In the genomic region with DNA sequence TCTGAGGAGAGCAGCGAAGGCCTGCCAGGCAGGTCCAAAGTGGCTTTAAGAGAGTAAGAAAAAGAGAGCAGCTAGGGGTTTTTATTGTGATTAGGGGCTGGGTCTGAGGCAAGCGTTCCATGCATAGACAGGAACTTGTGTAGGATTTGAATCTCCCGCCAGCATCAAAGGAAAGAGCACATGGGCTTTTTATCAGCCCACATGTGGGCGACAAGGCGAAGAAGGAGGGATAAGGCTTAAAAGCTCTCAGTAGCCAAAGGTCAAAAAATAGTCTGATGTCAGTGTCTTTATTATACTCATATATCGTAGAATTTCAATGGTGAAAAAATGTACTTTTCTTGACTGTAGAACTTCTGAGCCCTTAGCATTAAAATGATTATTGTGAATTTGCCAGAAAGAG, we compare ENCODE assay signal across 30 cellular contexts.
"Had no signal": no experiment of that assay in that cellular context is flagged by ENCODE, and none has a peak within 500 bp of the region (broad histone marks: within the 10 kb centered on the region; RNA-seq: fewer than 3 reads in every experiment).

No MANE protein-coding gene starts in this region.

- H3K36me3 Mint-ChIP-seq: activated naive CD4-positive, alpha-beta T cell treated with anti-CD3 and anti-CD28 coated beads, Interleukin-2, amount 10 ng/mL, durations not matched to agents 7 days and 5 days; activated naive CD4-positive, alpha-beta T cell treated with anti-CD3 and anti-CD28 coated beads, Interleukin-2, amount 50 U/mL, for 72 hours; activated naive CD8-positive, alpha-beta T cell treated with anti-CD3 and anti-CD28 coated beads, Interleukin-2, amount 10 ng/mL, durations not matched to agents 7 days and 5 days; brain; WTC11 had no signal

- H3K9me3 Mint-ChIP-seq: activated CD4-positive, alpha-beta memory T cell treated with anti-CD3 and anti-CD28 coated beads, Interleukin-2, amount 10 ng/mL, durations not matched to agents 7 days and 5 days; activated CD4-positive, alpha-beta T cell treated with anti-CD3 and anti-CD28 coated beads, Interleukin-2, amount 10 ng/mL, durations not matched to agents 7 days and 5 days; activated naive CD4-positive, alpha-beta T cell treated with anti-CD3 and anti-CD28 coated beads, Interleukin-2, amount 10 ng/mL, durations not matched to agents 7 days and 5 days; activated naive CD4-positive, alpha-beta T cell treated with anti-CD3 and anti-CD28 coated beads, Interleukin-2, amount 50 U/mL, for 72 hours; activated naive CD8-positive, alpha-beta T cell treated with anti-CD3 and anti-CD28 coated beads, Interleukin-2, amount 10 ng/mL, durations not matched to agents 7 days and 5 days; activated T-cell treated with anti-CD3 and anti-CD28 coated beads, Interleukin-2, amount 50 U/mL, for 24 hours; endodermal cell; WTC11 had no signal

- H3K27ac Mint-ChIP-seq: activated CD4-positive, alpha-beta memory T cell treated with anti-CD3 and anti-CD28 coated beads, Interleukin-2, amount 10 ng/mL, durations not matched to agents 7 days and 5 days; activated CD4-positive, alpha-beta T cell treated with anti-CD3 and anti-CD28 coated beads, Interleukin-2, amount 10 ng/mL, durations not matched to agents 7 days and 5 days; activated naive CD4-positive, alpha-beta T cell treated with anti-CD3 and anti-CD28 coated beads, Interleukin-2, amount 10 ng/mL, durations not matched to agents 7 days and 5 days; activated naive CD4-positive, alpha-beta T cell treated with anti-CD3 and anti-CD28 coated beads, Interleukin-2, amount 50 U/mL, for 72 hours; activated naive CD8-positive, alpha-beta T cell treated with anti-CD3 and anti-CD28 coated beads, Interleukin-2, amount 10 ng/mL, durations not matched to agents 7 days and 5 days; activated T-cell treated with anti-CD3 and anti-CD28 coated beads, Interleukin-2, amount 50 U/mL, for 24 hours; activated T-cell treated with anti-CD3 and anti-CD28 coated beads, Interleukin-2, amount 50 U/mL, for 72 hours; brain; dendritic cell treated with granulocyte-macrophage colony-stimulating factor and Interleukin-4, amounts not matched to agents 40 ng/mL and 50 ng/mL, for 4 days; endodermal cell; WTC11 had no signal

- H3K4me3 Mint-ChIP-seq: activated CD4-positive, alpha-beta memory T cell treated with anti-CD3 and anti-CD28 coated beads, Interleukin-2, amount 10 ng/mL, durations not matched to agents 7 days and 5 days; activated CD4-positive, alpha-beta T cell treated with anti-CD3 and anti-CD28 coated beads, Interleukin-2, amount 10 ng/mL, durations not matched to agents 7 days and 5 days; activated naive CD4-positive, alpha-beta T cell treated with anti-CD3 and anti-CD28 coated beads, Interleukin-2, amount 10 ng/mL, durations not matched to agents 7 days and 5 days; activated naive CD8-positive, alpha-beta T cell treated with anti-CD3 and anti-CD28 coated beads, Interleukin-2, amount 10 ng/mL, durations not matched to agents 7 days and 5 days; activated T-cell treated with anti-CD3 and anti-CD28 coated beads, Interleukin-2, amount 50 U/mL, for 24 hours; activated T-cell treated with anti-CD3 and anti-CD28 coated beads, Interleukin-2, amount 50 U/mL, for 72 hours; brain; dendritic cell treated with granulocyte-macrophage colony-stimulating factor and Interleukin-4, amounts not matched to agents 40 ng/mL and 50 ng/mL, for 4 days; endodermal cell; WTC11 had no signal

- H3K9me3 ChIP-seq: ascending aorta, breast epithelium, colonic mucosa had no signal

- H3K27me3 ChIP-seq: ascending aorta, breast epithelium, cardiac muscle cell, colonic mucosa, dorsolateral prefrontal cortex had no signal

- H3K4me1 ChIP-seq: ascending aorta, breast epithelium, colonic mucosa had no signal

- H3K36me3 ChIP-seq: ascending aorta, breast epithelium, cardiac muscle cell, colonic mucosa had no signal

- ATAC-seq: activated naive CD4-positive, alpha-beta T cell treated with anti-CD3 and anti-CD28 coated beads, Interleukin-2, amount 50 U/mL, for 72 hours; activated T-cell treated with anti-CD3 and anti-CD28 coated beads, Interleukin-2, amount 50 U/mL, for 72 hours; esophagus mucosa; WTC11 had no signal

- H3K4me3 ChIP-seq: ascending aorta, breast epithelium, cardiac muscle cell, colonic mucosa, dorsolateral prefrontal cortex had no signal

- H3K4me1 Mint-ChIP-seq: activated CD4-positive, alpha-beta memory T cell treated with anti-CD3 and anti-CD28 coated beads, Interleukin-2, amount 10 ng/mL, durations not matched to agents 7 days and 5 days; activated CD4-positive, alpha-beta T cell treated with anti-CD3 and anti-CD28 coated beads, Interleukin-2, amount 10 ng/mL, durations not matched to agents 7 days and 5 days; activated naive CD4-positive, alpha-beta T cell treated with anti-CD3 and anti-CD28 coated beads, Interleukin-2, amount 10 ng/mL, durations not matched to agents 7 days and 5 days; activated naive CD8-positive, alpha-beta T cell treated with anti-CD3 and anti-CD28 coated beads, Interleukin-2, amount 10 ng/mL, durations not matched to agents 7 days and 5 days; endodermal cell; WTC11 had no signal

- DNase-seq: activated CD4-positive, alpha-beta memory T cell treated with anti-CD3 and anti-CD28 coated beads, Interleukin-2, amount 10 ng/mL, durations not matched to agents 7 days and 5 days; activated CD4-positive, alpha-beta T cell treated with anti-CD3 and anti-CD28 coated beads for 1 hour; activated CD4-positive, alpha-beta T cell treated with anti-CD3 and anti-CD28 coated beads for 4 hours; activated CD4-positive, alpha-beta T cell treated with anti-CD3 and anti-CD28 coated beads, Interleukin-2, amount 10 ng/mL, durations not matched to agents 7 days and 5 days; activated CD4-positive, alpha-beta T cell treated with anti-CD3 and anti-CD28 coated beads, Interleukin-2, amount 50 U/mL, for 4 hours; activated CD8-positive, alpha-beta memory T cell treated with anti-CD3 and anti-CD28 coated beads, Interleukin-2, amount 50 U/mL, for 48 hours; activated gamma-delta T cell; activated naive CD4-positive, alpha-beta T cell; activated naive CD4-positive, alpha-beta T cell treated with anti-CD3 and anti-CD28 coated beads, Interleukin-2, amount 10 ng/mL, durations not matched to agents 7 days and 5 days; activated naive CD8-positive, alpha-beta T cell treated with anti-CD3 and anti-CD28 coated beads, Interleukin-2, amount 10 ng/mL, durations not matched to agents 7 days and 5 days; activated T-cell treated with anti-CD3 and anti-CD28 coated beads for 4 hours; activated T-cell treated with anti-CD3 and anti-CD28 coated beads, Interleukin-2, amount 50 U/mL, for 24 hours; activated T-cell treated with anti-CD3 and anti-CD28 coated beads, Interleukin-2, amount 50 U/mL, for 72 hours; central memory CD4-positive, alpha-beta T cell; cerebellar nuclear complex; colonic mucosa; dorsolateral prefrontal cortex; effector memory CD4-positive, alpha-beta T cell; endodermal cell; foreskin fibroblast; T-helper 2 cell had no signal

- H3K27ac ChIP-seq: ascending aorta, breast epithelium, cardiac muscle cell, colonic mucosa, dorsolateral prefrontal cortex, VCaP had no signal

- H3K27me3 Mint-ChIP-seq: activated CD4-positive, alpha-beta memory T cell treated with anti-CD3 and anti-CD28 coated beads, Interleukin-2, amount 10 ng/mL, durations not matched to agents 7 days and 5 days; activated CD4-positive, alpha-beta T cell treated with anti-CD3 and anti-CD28 coated beads, Interleukin-2, amount 10 ng/mL, durations not matched to agents 7 days and 5 days; activated naive CD4-positive, alpha-beta T cell treated with anti-CD3 and anti-CD28 coated beads, Interleukin-2, amount 10 ng/mL, durations not matched to agents 7 days and 5 days; activated naive CD8-positive, alpha-beta T cell treated with anti-CD3 and anti-CD28 coated beads, Interleukin-2, amount 10 ng/mL, durations not matched to agents 7 days and 5 days; activated T-cell treated with anti-CD3 and anti-CD28 coated beads, Interleukin-2, amount 50 U/mL, for 24 hours; brain; dendritic cell treated with granulocyte-macrophage colony-stimulating factor and Interleukin-4, amounts not matched to agents 40 ng/mL and 50 ng/mL, for 4 days had no signal
